Comparison of ENCODE assay signal across 12 cellular contexts in the genomic region with DNA sequence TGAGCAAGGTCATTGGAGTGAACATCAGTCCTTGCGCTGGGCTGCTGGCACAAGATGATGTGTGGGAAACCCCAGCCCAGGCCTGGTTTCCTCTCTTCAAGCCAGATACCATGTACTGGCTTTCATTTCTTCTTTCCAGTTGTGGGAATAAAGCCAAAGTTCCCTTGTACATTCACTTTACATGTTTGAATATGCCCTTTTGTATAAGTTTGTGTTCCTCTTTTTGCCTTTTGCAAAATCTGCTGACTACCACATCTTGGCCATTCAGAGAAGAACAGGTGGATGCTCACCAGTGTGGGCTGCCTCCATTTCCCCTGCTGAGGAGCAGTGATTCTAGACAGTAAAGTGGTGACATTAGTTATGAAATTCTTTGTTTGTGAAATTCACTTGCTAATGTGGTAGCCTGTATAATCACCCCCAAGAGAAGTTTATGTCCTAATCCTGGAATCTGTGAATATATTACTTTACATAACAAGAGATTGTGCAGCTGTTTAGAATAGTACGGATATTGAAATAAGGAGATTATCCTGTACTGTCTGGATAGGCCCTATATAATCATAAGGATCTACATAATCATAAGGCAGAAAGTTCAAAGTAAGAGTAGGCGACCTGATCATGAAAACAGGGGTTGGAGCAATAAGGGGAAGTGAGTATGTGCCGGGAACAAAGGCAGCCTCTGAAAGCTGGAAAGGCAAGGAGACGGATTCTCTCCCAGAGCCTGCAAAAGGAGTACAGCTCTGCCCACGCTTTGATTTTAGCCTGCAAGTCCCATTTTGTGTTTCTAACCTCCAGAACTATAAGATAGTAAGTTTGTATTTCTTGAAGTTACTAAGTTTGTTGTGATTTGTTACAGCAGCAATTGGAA. TPM values are rescaled to one million over a fixed set of nuclear protein-coding genes. Genes with fewer than 3 reads are reported as not detected.
DNase-seq lines count a peak whose midpoint lies in the region; ATAC-seq and TF ChIP-seq lines count a peak whose summit lies in the region.
"Had no signal": no experiment of that assay in that cellular context is flagged by ENCODE, and none has a peak within 500 bp of the region (broad histone marks: within the 10 kb centered on the region; RNA-seq: fewer than 3 reads in every experiment).

No MANE protein-coding gene starts in this region.

- no peaks in the 10 kb centered on the region for H4K20me1 ChIP-seq in osteoblast (ENCODE audit: insufficient read depth, low read length)

- peak overlapping the region in 1 of 2 donors; percentile 35 for H3K4me3 Mint-ChIP-seq in CD14-positive monocyte
- no peak overlapping the region for H3K4me3 Mint-ChIP-seq in activated T-helper 1 cell treated with anti-CD3 and anti-CD28 coated beads, Interleukin-12 subunit alpha, Interleukin-12 subunit beta, Interleukin-2, Interleukin-4 antibody, amounts not matched to agents 30 ng/mL and 10 ng/mL and 1 ng/mL, durations not matched to agents 14 hours and 24 hours and 36 hours
- H3K4me3 Mint-ChIP-seq: naive thymus-derived CD8-positive, alpha-beta T cell had no signal

- H3K27me3 ChIP-seq in HL-60 (ENCODE audit: insufficient read depth, poor library complexity, severe bottlenecking) = no peaks in the 10 kb centered on the region
- no peaks in the 10 kb centered on the region for H3K27me3 ChIP-seq in osteoblast (ENCODE audit: insufficient read depth, low read length)

- no peak overlapping the region for H3K4me2 ChIP-seq in osteoblast (ENCODE audit: insufficient read depth, low read length)

- ATAC-seq in GM21515 (IDR thresholded peaks at IDR 0.05; ENCODE audit: unreplicated experiment) = peak; percentile 68
- peak; percentile 56 to 57 for ATAC-seq in left cardiac atrium
- ATAC-seq in GM19395 (IDR thresholded peaks at IDR 0.05; ENCODE audit: unreplicated experiment) = no peak
- ATAC-seq: K562; naive thymus-derived CD8-positive, alpha-beta T cell had no signal

- DNase-seq in CD14-positive monocyte (ENCODE audit: low spot score) = peak; percentile 83
- peak; percentile 74 to 91 for DNase-seq in HL-60 (ENCODE audit: low read depth in 1 of 2, low spot score in 1 of 2)
- no peak for DNase-seq in left cardiac atrium
- DNase-seq in activated T-cell treated with anti-CD3 and anti-CD28 coated beads for 4 hours = no peak
- no peak for DNase-seq in osteoblast (ENCODE audit: insufficient read length, low spot score, missing footprints)
- no peak for DNase-seq in activated T-helper 1 cell treated with anti-CD3 and anti-CD28 coated beads, Interleukin-12 subunit alpha, Interleukin-12 subunit beta, Interleukin-2, Interleukin-4 antibody, amounts not matched to agents 30 ng/mL and 10 ng/mL and 1 ng/mL, durations not matched to agents 14 hours and 24 hours and 36 hours (ENCODE audit: low spot score)
- DNase-seq: GM23248; naive thymus-derived CD8-positive, alpha-beta T cell; NCI-H510A had no signal

- H3K27ac ChIP-seq in HL-60 (replicated peaks) (no peak overlapping the region), osteoblast (ENCODE audit: low read depth, low read length) (no peak overlapping the region)
- H3K27ac ChIP-seq: GM23248 had no signal

- H3K27ac Mint-ChIP-seq in CD14-positive monocyte = peak overlapping the region; percentile 92 to 98 (median 95)
- H3K27ac Mint-ChIP-seq in activated T-helper 1 cell treated with anti-CD3 and anti-CD28 coated beads, Interleukin-12 subunit alpha, Interleukin-12 subunit beta, Interleukin-2, Interleukin-4 antibody, amounts not matched to agents 30 ng/mL and 10 ng/mL and 1 ng/mL, durations not matched to agents 14 hours and 24 hours and 36 hours = no peak overlapping the region

- peaks cover 90% of the 10 kb centered on the region for H3K4me1 Mint-ChIP-seq in CD14-positive monocyte
- H3K4me1 Mint-ChIP-seq in activated T-helper 1 cell treated with anti-CD3 and anti-CD28 coated beads, Interleukin-12 subunit alpha, Interleukin-12 subunit beta, Interleukin-2, Interleukin-4 antibody, amounts not matched to agents 30 ng/mL and 10 ng/mL and 1 ng/mL, durations not matched to agents 14 hours and 24 hours and 36 hours (ENCODE audit: low read depth) = peaks cover 29% of the 10 kb centered on the region

- H3K4me3 ChIP-seq in HL-60 (replicated peaks; ENCODE audit: insufficient read depth, low read length) (no peak overlapping the region), osteoblast (ENCODE audit: insufficient read depth, low read length) (no peak overlapping the region)
- H3K4me3 ChIP-seq: GM23248, K562 had no signal

- H3K79me2 ChIP-seq in osteoblast (ENCODE audit: insufficient read depth, low read length) = no peaks in the 10 kb centered on the region

- H3K9me3 Mint-ChIP-seq in CD14-positive monocyte = peaks cover 0 to 2% (median 0%) of the 10 kb centered on the region in 7 donors
- peaks cover 8% of the 10 kb centered on the region for H3K9me3 Mint-ChIP-seq in activated T-helper 1 cell treated with anti-CD3 and anti-CD28 coated beads, Interleukin-12 subunit alpha, Interleukin-12 subunit beta, Interleukin-2, Interleukin-4 antibody, amounts not matched to agents 30 ng/mL and 10 ng/mL and 1 ng/mL, durations not matched to agents 14 hours and 24 hours and 36 hours

- TF ChIP-seq CTCF in CD14-positive monocyte (IDR thresholded peaks at IDR 0.05) (no peak), HL-60 (IDR thresholded peaks at IDR 0.05; ENCODE audit: insufficient read depth, low read length) (no peak), osteoblast (IDR thresholded peaks at IDR 0.05; ENCODE audit: extremely low read depth, low read depth, low read length) (no peak)

- no peaks in the 10 kb centered on the region for H3K36me3 ChIP-seq in osteoblast (ENCODE audit: insufficient read depth, low read length)

- H3K27me3 Mint-ChIP-seq in CD14-positive monocyte (ENCODE audit: low read depth in 3 of 3) = peaks cover 0 to 2% (median 2%) of the 10 kb centered on the region in 3 donors
- H3K27me3 Mint-ChIP-seq in activated T-helper 1 cell treated with anti-CD3 and anti-CD28 coated beads, Interleukin-12 subunit alpha, Interleukin-12 subunit beta, Interleukin-2, Interleukin-4 antibody, amounts not matched to agents 30 ng/mL and 10 ng/mL and 1 ng/mL, durations not matched to agents 14 hours and 24 hours and 36 hours (ENCODE audit: insufficient read depth) = peaks cover 13% of the 10 kb centered on the region
- H3K27me3 Mint-ChIP-seq: naive thymus-derived CD8-positive, alpha-beta T cell had no signal

- H2AFZ ChIP-seq in osteoblast (ENCODE audit: low read length) = no peak overlapping the region
- H2AFZ ChIP-seq: GM23248 had no signal

- intact Hi-C loops in CD14-positive monocyte (cut with micrococcal nuclease) (no loop called here), left cardiac atrium (cut with DNase I) (no loop called here)
- intact Hi-C loops in activated T-helper 1 cell treated with anti-CD3 and anti-CD28 coated beads, Interleukin-12 subunit alpha, Interleukin-12 subunit beta, Interleukin-2, Interleukin-4 antibody, amounts not matched to agents 30 ng/mL and 10 ng/mL and 1 ng/mL, durations not matched to agents 14 hours and 24 hours and 36 hours (cut with micrococcal nuclease) = no loop called here

- no peaks in the 10 kb centered on the region for H3K9me3 ChIP-seq in osteoblast (ENCODE audit: low read depth, low read length)

- peaks cover 7 to 13% of the 10 kb centered on the region in 2 donors for H3K36me3 Mint-ChIP-seq in CD14-positive monocyte
- H3K36me3 Mint-ChIP-seq in activated T-helper 1 cell treated with anti-CD3 and anti-CD28 coated beads, Interleukin-12 subunit alpha, Interleukin-12 subunit beta, Interleukin-2, Interleukin-4 antibody, amounts not matched to agents 30 ng/mL and 10 ng/mL and 1 ng/mL, durations not matched to agents 14 hours and 24 hours and 36 hours (ENCODE audit: low read depth) = peaks cover 4% of the 10 kb centered on the region

- no peaks in the 10 kb centered on the region for H3K4me1 ChIP-seq in osteoblast (ENCODE audit: insufficient read depth, low read length)

RNA-seq across cellular contexts. Expression of gene AOAH, which starts 18.8 kb away (rescaled TPM):
- 100 to 1,000 TPM; 349 to 467 TPM for polyA plus RNA-seq in CD14-positive monocyte
- total RNA-seq in left cardiac atrium (1 to 10 TPM; 2.7 to 4.8 TPM), osteoblast (under 0.01 TPM in 1 of 2 replicates, not detected in the other)
- total RNA-seq in activated T-helper 1 cell treated with anti-CD3 and anti-CD28 coated beads, Interleukin-12 subunit alpha, Interleukin-12 subunit beta, Interleukin-2, Interleukin-4 antibody, amounts not matched to agents 30 ng/mL and 10 ng/mL and 1 ng/mL, durations not matched to agents 14 hours and 24 hours and 36 hours = 12.3 and 14.0 TPM in 2 replicates
- total RNA-seq: GM23248, K562 had no signal
- polyA plus RNA-seq: GM23248, K562 had no signal

Comparison
In these comparisons a context has a peak if more than half of its experiments do, and no peak if none do; other contexts are left out.
1. DNase-seq: peak in CD14-positive monocyte (single experiment) and HL-60 (2 of 2); none in left cardiac atrium (single experiment), activated T-cell treated with anti-CD3 and anti-CD28 coated beads for 4 hours (single experiment), osteoblast (single experiment) and activated T-helper 1 cell treated with anti-CD3 and anti-CD28 coated beads, Interleukin-12 subunit alpha, Interleukin-12 subunit beta, Interleukin-2, Interleukin-4 antibody, amounts not matched to agents 30 ng/mL and 10 ng/mL and 1 ng/mL, durations not matched to agents 14 hours and 24 hours and 36 hours (single experiment).